10 cellular contexts compared by ENCODE assay signal in genomic region chr19:7363225-7363624, GRCh38.
"Had no signal": no experiment of that assay in that cellular context is flagged by ENCODE, and none has a peak within 500 bp of the region (broad histone marks: within the 10 kb centered on the region; RNA-seq: fewer than 3 reads in every experiment).

No MANE protein-coding gene starts in this region.

- H3K4me3 Mint-ChIP-seq: activated naive CD4-positive, alpha-beta T cell treated with anti-CD3 and anti-CD28 coated beads for 36 hours had no signal

- H3K4me3 ChIP-seq: cardiac muscle cell, lung, suprapubic skin had no signal

- H3K9me3 ChIP-seq: neutrophil, suprapubic skin had no signal

- H3K27ac ChIP-seq: cardiac muscle cell, suprapubic skin had no signal

- H3K4me1 ChIP-seq: suprapubic skin had no signal

- DNase-seq: activated CD4-positive, alpha-beta T cell treated with anti-CD3 and anti-CD28 coated beads, Interleukin-2, amount 50 U/mL, for 4 hours; activated naive CD4-positive, alpha-beta T cell treated with anti-CD3 and anti-CD28 coated beads for 36 hours; midbrain; stimulated activated naive CD4-positive, alpha-beta T cell; trophoblast cell had no signal

- ATAC-seq: esophagus mucosa had no signal

- H3K9me3 Mint-ChIP-seq: activated naive CD4-positive, alpha-beta T cell treated with anti-CD3 and anti-CD28 coated beads for 36 hours had no signal

- H3K27me3 ChIP-seq: neutrophil, suprapubic skin had no signal
